In the genomic region with DNA sequence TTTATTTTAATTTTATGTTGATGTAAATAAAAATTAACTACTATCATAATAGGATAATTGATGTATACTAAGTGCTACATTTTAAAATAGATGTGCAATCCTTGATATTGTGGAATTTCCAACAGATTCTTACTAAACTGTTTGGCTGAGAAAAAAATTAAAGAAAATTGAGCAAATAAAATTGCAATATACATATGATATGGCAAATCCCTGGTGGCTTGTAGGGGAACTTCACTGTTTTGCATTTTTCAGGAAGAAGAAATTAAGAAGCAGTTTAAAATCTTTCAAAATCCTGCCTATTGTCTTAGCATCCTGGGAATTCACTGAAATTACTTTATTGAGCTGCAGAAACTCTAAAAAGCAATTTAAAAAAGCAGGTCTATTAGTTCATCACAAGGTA, we compare ENCODE assay signal across 1 cellular context.
TF ChIP-seq lines count a peak whose summit lies in the region.

No MANE protein-coding gene starts in this region.

TF ChIP-seq in GM23338, 12 proteins besides CTCF, POLR2A, EP300 and RAD21 (continued from another document):
- TF ChIP-seq REST (IDR thresholded peaks at IDR 0.05; ENCODE audit: unreplicated experiment) (no peak), NANOG (IDR thresholded peaks at IDR 0.05; ENCODE audit: borderline replicate concordance) (no peak), STAT1 (IDR thresholded peaks at IDR 0.05; ENCODE audit: unreplicated experiment) (no peak), ZNF114 (CRISPR knock-in tag; IDR thresholded peaks at IDR 0.05) (no peak), CREB1 (CRISPR knock-in tag; IDR thresholded peaks at IDR 0.05; ENCODE audit: low read depth) (no peak), EZH2phosphoT487 (IDR thresholded peaks at IDR 0.05; ENCODE audit: unreplicated experiment) (no peak)
